16 cellular contexts compared by ENCODE assay signal in genomic region chr6:56357616-56358373, GRCh38.
DNase-seq lines count a peak whose midpoint lies in the region; ATAC-seq and TF ChIP-seq lines count a peak whose summit lies in the region.
"Had no signal": no experiment of that assay in that cellular context is flagged by ENCODE, and none has a peak within 500 bp of the region (broad histone marks: within the 10 kb centered on the region; RNA-seq: fewer than 3 reads in every experiment).

No MANE protein-coding gene starts in this region.

- peaks cover 21% of the 10 kb centered on the region for H3K4me1 ChIP-seq in SJSA1 (replicated peaks)
- peaks cover 0 to 7% of the 10 kb centered on the region in 2 donors for H3K4me1 ChIP-seq in adrenal gland (replicated peaks in 1 of 2)

- WGBS in adrenal gland, 4 donors = 62 to 79% (median 70%) methylated on average over 6 of the region's 6 CpGs

- no peaks in the 10 kb centered on the region for H3K27me3 ChIP-seq in SJSA1 (replicated peaks)
- no peaks in the 10 kb centered on the region for H3K27me3 ChIP-seq in adrenal gland
- H3K27me3 ChIP-seq: MG63 had no signal

- no peaks in the 10 kb centered on the region for H3K9me3 ChIP-seq in SJSA1 (replicated peaks)
- no peaks in the 10 kb centered on the region for H3K9me3 ChIP-seq in adrenal gland (replicated peaks in 1 of 3)

- TF ChIP-seq POLR2A in adrenal gland (IDR thresholded peaks at IDR 0.05) = no peak

- intact Hi-C loops in adrenal gland (cut with DNase I) = no loop called here

- DNase-seq in GM03348 (ENCODE audit: low spot score) (peak; percentile 21), HCEC 1CT (peak; percentile 24), SJSA1 (ENCODE audit: low read depth in 1 of 2, low spot score in 2 of 2) (peak; percentile 53 to 59), iris pigment epithelial cell (ENCODE audit: low read depth) (peak; percentile 44), NOMO-1 (lab: John Stamatoyannopoulos, UW; ENCODE audit: unreplicated experiment in 2 of 2) (no peak), NCI-H146 (lab: John Stamatoyannopoulos, UW) (no peak), adrenal gland (no peak)
- DNase-seq: activated gamma-delta T cell, C1 segment of cervical spinal cord, caudate nucleus, left ventricle myocardium inferior, MG63, NCI-H2227 treated with DMSO at 0.1 percent for 48 hours, nephron progenitor cell had no signal

- peak overlapping the region; percentile 19; the same call in 1 of the 2 replicates for H3K27ac ChIP-seq in SJSA1
- H3K27ac ChIP-seq in adrenal gland = no peak overlapping the region
- H3K27ac ChIP-seq: left ventricle myocardium inferior had no signal

- H3K36me3 ChIP-seq in SJSA1 (no peaks in the 10 kb centered on the region), adrenal gland (replicated peaks in 1 of 2) (no peaks in the 10 kb centered on the region)
- H3K36me3 ChIP-seq: left ventricle myocardium inferior, MG63 had no signal

- ATAC-seq in GM21447 (IDR thresholded peaks at IDR 0.05; ENCODE audit: unreplicated experiment) = no peak
- ATAC-seq: Panc1 had no signal

- no peak for TF ChIP-seq CTCF in adrenal gland (IDR thresholded peaks at IDR 0.05)

- H3K4me3 ChIP-seq in SJSA1 (no peak overlapping the region), adrenal gland (no peak overlapping the region)
- H3K4me3 ChIP-seq: left ventricle myocardium inferior, MG63 had no signal

Comparison
In these comparisons a context has a peak if more than half of its experiments do, and no peak if none do; other contexts are left out.
1. DNase-seq: peak in GM03348 (single experiment), HCEC 1CT (single experiment), SJSA1 (2 of 2) and iris pigment epithelial cell (single experiment); none in NOMO-1 (0 of 2), NCI-H146 (single experiment) and adrenal gland (0 of 7).